In the genomic region with DNA sequence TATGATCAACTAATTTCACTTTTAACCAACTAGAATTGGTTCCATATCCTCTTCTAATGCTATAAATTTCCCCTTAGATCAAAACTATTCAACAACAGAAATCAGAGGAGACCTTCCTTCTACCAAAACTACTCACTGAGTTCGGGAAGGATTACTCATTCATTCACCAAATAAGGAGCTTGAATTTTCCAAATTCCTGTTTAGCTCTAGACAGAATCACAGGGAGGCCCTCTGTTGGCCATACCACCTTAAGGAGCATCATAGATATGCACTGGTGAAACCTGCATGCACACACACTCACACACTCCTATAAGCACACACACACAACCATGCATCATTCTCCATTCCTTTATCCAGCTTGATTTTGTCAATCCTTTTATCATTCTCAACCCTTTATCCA, we compare ENCODE assay signal across 8 cellular contexts. TPM values are rescaled to one million over a fixed set of nuclear protein-coding genes. Genes with fewer than 3 reads are reported as not detected.
DNase-seq lines count a peak whose midpoint lies in the region; TF ChIP-seq lines count a peak whose summit lies in the region.

No MANE protein-coding gene starts in this region.

- intact Hi-C loops in transverse colon (cut with DNase I; ENCODE audit: low total_unique reads): no loop called here

- H3K4me3 ChIP-seq in GM23248 (no peak overlapping the region), kidney epithelial cell (ENCODE audit: low read depth, low read length) (no peak overlapping the region), transverse colon (no peak overlapping the region)

- peaks cover 12% of the 10 kb centered on the region; the same call in 1 of the 2 replicates for H3K36me3 ChIP-seq in GM23248 (ENCODE audit: low read depth)
- H3K36me3 ChIP-seq in kidney epithelial cell (ENCODE audit: control insufficient read depth, insufficient read depth, low read length): no peaks in the 10 kb centered on the region
- peaks cover 0 to 35% (median 13%) of the 10 kb centered on the region in 4 donors for H3K36me3 ChIP-seq in transverse colon

- H4K20me1 ChIP-seq in GM23248 (ENCODE audit: insufficient read depth): no peaks in the 10 kb centered on the region

- H3K9me3 ChIP-seq in GM23248 (ENCODE audit: low read depth) (no peaks in the 10 kb centered on the region), transverse colon (no peaks in the 10 kb centered on the region)

- no peaks in the 10 kb centered on the region for H3K27me3 ChIP-seq in GM23248 (replicated peaks; ENCODE audit: insufficient read depth)
- H3K27me3 ChIP-seq in kidney epithelial cell (ENCODE audit: control insufficient read depth, insufficient read depth, low read length): no peaks in the 10 kb centered on the region
- H3K27me3 ChIP-seq in transverse colon: no peaks in the 10 kb centered on the region

- no peak for TF ChIP-seq POLR2A in transverse colon (IDR thresholded peaks at IDR 0.05)

- DNase-seq in AG08395 (ENCODE audit: low spot score) (peak; percentile 76), GM23248 (peak; percentile 86), amniotic epithelial cell (ENCODE audit: low read depth) (peak; percentile 64), kidney epithelial cell (ENCODE audit: low read depth) (peak; percentile 2), NCI-H345 treated with DMSO at 0.1 percent for 48 hours (lab: John Stamatoyannopoulos, UW; ENCODE audit: unreplicated experiment) (no peak), transverse colon (no peak), mesenteric fat pad (ENCODE audit: low spot score) (no peak), hypothalamus (lab: John Stamatoyannopoulos, UW) (no peak)

- H3F3A ChIP-seq in GM23248 (ENCODE audit: insufficient read depth): peaks cover 4% of the 10 kb centered on the region; the same call in 1 of the 2 replicates

- in situ Hi-C loops in GM23248 (cut with MboI) (loop anchor here (10.0 kb wide), 1 partner anchor 231 kb away; no protein-coding TSS in a partner anchor), transverse colon (cut with MboI; ENCODE audit: low pct_ligation_motif_present in 1 of 4, low pct_unique_long_range_greater_than_20kb in 1 of 4, low sequenced_read_pairs in 3 of 4) (no loop called here)

- H3K79me2 ChIP-seq in GM23248 (ENCODE audit: insufficient read depth): peaks cover 32% of the 10 kb centered on the region

- H2AFZ ChIP-seq in GM23248: no peak overlapping the region

- WGBS in GM23248 (ENCODE audit: low coverage in 1 of 2, low lambda C conversion rate in 2 of 2, missing lambda C conversion rate in 2 of 2), 2 experiments: 0 to 5% methylated on average over 1 of the region's 1 CpG
- WGBS in transverse colon (ENCODE audit: low coverage in 1 of 2), 2 donors: 33 to 44% methylated on average over 1 of the region's 1 CpG

- peak overlapping the region; percentile 48 for H3K4me2 ChIP-seq in GM23248 (ENCODE audit: unreplicated experiment)

- H3K27ac ChIP-seq in GM23248 (no peak overlapping the region), transverse colon (no peak overlapping the region)

- H3K9ac ChIP-seq in GM23248: no peak overlapping the region

- peak; percentile 19 for TF ChIP-seq CTCF in kidney epithelial cell (IDR thresholded peaks at IDR 0.05; ENCODE audit: insufficient read depth, low read length, poor library complexity, severe bottlenecking)
- no peak for TF ChIP-seq CTCF in transverse colon (IDR thresholded peaks at IDR 0.05)

- H3K4me1 ChIP-seq in GM23248 (ENCODE audit: insufficient read depth) (peaks cover 11% of the 10 kb centered on the region), transverse colon (no peaks in the 10 kb centered on the region)

- H3K9me2 ChIP-seq in GM23248 (ENCODE audit: insufficient read depth): no peaks in the 10 kb centered on the region

- TF ChIP-seq EP300 in transverse colon (IDR thresholded peaks at IDR 0.05; ENCODE audit: low read depth): no peak

RNA-seq across cellular contexts. Expression of gene SUCLG2, which starts 49.0 kb away (rescaled TPM):
- 47.3 and 49.9 TPM in 2 replicates for total RNA-seq in GM23248 (2014; rRNA removed; shearing (Covaris generic))
- polyA plus RNA-seq in GM23248 (2016; fragmentation: Nextera tagmentation; extraction: Ambion mirVana): 49.9 and 53.1 TPM in 2 replicates
- total RNA-seq in kidney epithelial cell: 38.1 TPM in 2 replicates
- 100 to 1,000 TPM in 3 of 4 donors, 10 to 100 TPM in 1; 59.5 to 269 (median 160) TPM for total RNA-seq in transverse colon
- total RNA-seq in mesenteric fat pad: 47.1 TPM

Comparison
In these comparisons a context has a peak if more than half of its experiments do, and no peak if none do; other contexts are left out.
1. DNase-seq: peak in AG08395 (single experiment), GM23248 (single experiment), amniotic epithelial cell (single experiment) and kidney epithelial cell (single experiment); none in NCI-H345 treated with DMSO at 0.1 percent for 48 hours (single experiment), transverse colon (single experiment), mesenteric fat pad (single experiment) and hypothalamus (0 of 51).